In genomic region chr2:60553992-60554648, GRCh38 we compare ENCODE assay signal across 8 cellular contexts. TPM values are rescaled to one million over a fixed set of nuclear protein-coding genes. Genes with fewer than 3 reads are reported as not detected.
A peak's percentile ranks its signal among the peaks of the same experiment; 100 is the strongest.
DNase-seq lines count a peak whose midpoint lies in the region; ATAC-seq and TF ChIP-seq lines count a peak whose summit lies in the region.

No MANE protein-coding gene starts in this region.

- peak overlapping the region; percentile 75 for H2BK120ac ChIP-seq in mesendoderm (ENCODE audit: low read depth, low read length)

- H3K23ac ChIP-seq in mesendoderm (ENCODE audit: low read length), result no peak overlapping the region

- H2AFZ ChIP-seq in DND-41 (ENCODE audit: low read depth, low read length), result peak overlapping the region; percentile 69

- H3K4me3 ChIP-seq in DND-41 (ENCODE audit: low read depth in 1 of 2, low read length in 2 of 2) (peak overlapping the region; percentile 38 to 78), H7 (ENCODE audit: insufficient read depth, low read depth, low read length) (peak overlapping the region; percentile 92), dorsolateral prefrontal cortex (peak overlapping the region; percentile 48 to 91 (median 76)), mesendoderm (ENCODE audit: low read length) (peak overlapping the region; percentile 14), upper lobe of left lung (peak overlapping the region; percentile 55 to 82 (median 72))

- TF ChIP-seq CTCF in DND-41 (IDR thresholded peaks at IDR 0.05; ENCODE audit: borderline replicate concordance, extremely low read depth, low read length, poor library complexity, severe bottlenecking) (no peak), dorsolateral prefrontal cortex (IDR thresholded peaks at IDR 0.05 in 54 of 56, conservative IDR thresholded peaks at IDR 0.05 in 2 of 56; ENCODE audit: low read depth in 1 of 56, partially characterized antibody in 56 of 56) (peak in 6 of 56 donors; percentile 5 to 32 (median 13)), upper lobe of left lung (IDR thresholded peaks at IDR 0.05) (no peak)

- no peak overlapping the region for H4K5ac ChIP-seq in mesendoderm (ENCODE audit: low read length)

- peaks cover 59% of the 10 kb centered on the region for H3K4me1 ChIP-seq in DND-41 (ENCODE audit: insufficient read depth, low read length)
- no peaks in the 10 kb centered on the region for H3K4me1 ChIP-seq in mesendoderm (ENCODE audit: control insufficient read depth, low read depth, low read length)
- peaks cover 58 to 84% (median 69%) of the 10 kb centered on the region in 4 donors for H3K4me1 ChIP-seq in upper lobe of left lung

- H3K27ac ChIP-seq in DND-41 (ENCODE audit: low read length) (peak overlapping the region; percentile 69), dorsolateral prefrontal cortex (peak overlapping the region in 54 of 59 donors; percentile 14 to 89 (median 75)), mesendoderm (ENCODE audit: low read depth, low read length) (peak overlapping the region; percentile 10), upper lobe of left lung (peak overlapping the region in 3 of 4 donors; percentile 25 to 78 (median 27))

- peak overlapping the region; percentile 26 for H3K4ac ChIP-seq in mesendoderm (ENCODE audit: low read depth, low read length)

- peaks cover 48% of the 10 kb centered on the region for H3K79me2 ChIP-seq in DND-41 (ENCODE audit: insufficient read depth, low read length)
- peaks cover 26% of the 10 kb centered on the region for H3K79me2 ChIP-seq in mesendoderm (ENCODE audit: control insufficient read depth, insufficient read depth, low read length)

- H3K79me1 ChIP-seq in mesendoderm (ENCODE audit: low read length), result no peaks in the 10 kb centered on the region

- no peak overlapping the region for H2AK5ac ChIP-seq in mesendoderm (ENCODE audit: low read length)

- no peaks in the 10 kb centered on the region for H3K9me3 ChIP-seq in DND-41 (ENCODE audit: insufficient read depth, low read length, severe bottlenecking)
- no peaks in the 10 kb centered on the region for H3K9me3 ChIP-seq in upper lobe of left lung

- WGBS in mesendoderm (ENCODE audit: extremely low coverage, insufficient coverage, low lambda C conversion rate), result no CpG with 5 or more reads among the region's 61 CpGs
- 0 to 1% methylated on average over 36 to 61 of the region's 61 CpGs for WGBS in upper lobe of left lung, 2 donors

- TF ChIP-seq POLR2A in upper lobe of left lung (IDR thresholded peaks at IDR 0.05), result no peak

- H4K8ac ChIP-seq in mesendoderm (ENCODE audit: low read depth, low read length), result no peak overlapping the region

- H3K36me3 ChIP-seq in DND-41 (ENCODE audit: insufficient read depth, low read length) (no peaks in the 10 kb centered on the region; the same call in 1 of the 2 replicates), H7 (replicated peaks; ENCODE audit: control insufficient read depth, insufficient read depth, low read length) (no peaks in the 10 kb centered on the region), mesendoderm (ENCODE audit: control insufficient read depth, insufficient read depth, low read length) (no peaks in the 10 kb centered on the region), upper lobe of left lung (no peaks in the 10 kb centered on the region)

- H3K27me3 ChIP-seq in DND-41 (ENCODE audit: insufficient read depth, low read length, poor library complexity) (peaks cover 79% of the 10 kb centered on the region), H7 (ENCODE audit: control insufficient read depth, insufficient read depth, low read length) (no peaks in the 10 kb centered on the region; the same call in 1 of the 2 replicates), dorsolateral prefrontal cortex (peaks cover 0 to 58% (median 10%) of the 10 kb centered on the region in 45 donors), mesendoderm (ENCODE audit: insufficient read depth, low read length, poor library complexity) (no peaks in the 10 kb centered on the region), upper lobe of left lung (peaks cover 0 to 35% (median 20%) of the 10 kb centered on the region in 4 donors)

- peak; percentile 8; the same call in 2 of the 3 replicates for ATAC-seq in DND-41 (ENCODE audit: insufficient read depth, low read depth)
- peak in 1 of 2 donors; percentile 24 for ATAC-seq in upper lobe of left lung (ENCODE audit: low FRiP score in 2 of 2)
- ATAC-seq in HG03175 (IDR thresholded peaks at IDR 0.05; ENCODE audit: unreplicated experiment), result no peak

- no peak for TF ChIP-seq EP300 in upper lobe of left lung (IDR thresholded peaks at IDR 0.05)

- 0 out of 2 replicates have a peak, but pooled peaks cover 4% of the 10 kb centered on the region for H4K20me1 ChIP-seq in DND-41 (ENCODE audit: insufficient read depth, low read length)

- intact Hi-C loops in dorsolateral prefrontal cortex (cut with DNase I), result loop anchor here (5.0 to 10.0 kb wide), 2 partner anchors 1789 to 1977 kb away; no protein-coding TSS in a partner anchor

- H3K56ac ChIP-seq in mesendoderm (ENCODE audit: low read length), result peak overlapping the region; percentile 82

- H3K18ac ChIP-seq in mesendoderm (ENCODE audit: low read length), result peak overlapping the region; percentile 85

- peak; percentile 56 for DNase-seq in DND-41
- peak; percentile 74 for DNase-seq in H7
- DNase-seq in RPMI8226, result peak; percentile 75
- peak in 1 of 10 donors; percentile 59 for DNase-seq in dorsolateral prefrontal cortex
- peak; percentile 87 for DNase-seq in mesendoderm
- DNase-seq in upper lobe of left lung, result peak; percentile 46 to 94
- DNase-seq in stimulated activated CD4-positive, alpha-beta T cell treated with anti-CD3 and anti-CD28 coated beads, Interleukin-12 subunit alpha, Interleukin-12 subunit beta, amount 100 ng/mL, for 4 hours, result no peak

- peak overlapping the region; percentile 89 for H3K9ac ChIP-seq in DND-41 (ENCODE audit: low read depth, low read length)
- peak overlapping the region; percentile 59 for H3K9ac ChIP-seq in mesendoderm (ENCODE audit: low read length)

- H3K4me2 ChIP-seq in DND-41 (ENCODE audit: insufficient read depth, low read length), result peak overlapping the region; percentile 92
- peak overlapping the region; percentile 15 for H3K4me2 ChIP-seq in mesendoderm (ENCODE audit: low read length)

- H2BK5ac ChIP-seq in mesendoderm (ENCODE audit: low read length), result peak overlapping the region; percentile 5

- H2BK15ac ChIP-seq in mesendoderm (replicated peaks; ENCODE audit: low read depth), result peak overlapping the region; percentile 61

RNA-seq across cellular contexts. Expression of gene BCL11A, which starts 0.7 kb away (rescaled TPM):
- total RNA-seq in H7 (2014; rRNA removed; shearing (Covaris generic)), result 30.5 and 34.9 TPM in 2 replicates
- total RNA-seq in dorsolateral prefrontal cortex, result 100 to 1,000 TPM in 76 of 120 experiments, 10 to 100 TPM in 44; 33.4 to 157 (median 108) TPM
- 45.5 TPM for polyA plus RNA-seq in mesendoderm (2013, experiment 1 of 2)
- 46.4 TPM for polyA plus RNA-seq in mesendoderm (2013, experiment 2 of 2)
- total RNA-seq in upper lobe of left lung, result 10 to 100 TPM in 1 of 6 donors, 1 to 10 TPM in 5; 2.7 to 12.7 (median 5.4) TPM

Comparison
In these comparisons a context has a peak if more than half of its experiments do, and no peak if none do; other contexts are left out.
1. H3K27ac ChIP-seq: peak in every context shown above with its lines; median percentile 75 in dorsolateral prefrontal cortex; 69 in DND-41; 27 in upper lobe of left lung; 10 in mesendoderm.
2. H3K4me3 ChIP-seq: peak in every context shown above with its lines; median percentile 92 in H7; 76 in dorsolateral prefrontal cortex; 72 in upper lobe of left lung; 58 in DND-41; 14 in mesendoderm.